In the genomic region with DNA sequence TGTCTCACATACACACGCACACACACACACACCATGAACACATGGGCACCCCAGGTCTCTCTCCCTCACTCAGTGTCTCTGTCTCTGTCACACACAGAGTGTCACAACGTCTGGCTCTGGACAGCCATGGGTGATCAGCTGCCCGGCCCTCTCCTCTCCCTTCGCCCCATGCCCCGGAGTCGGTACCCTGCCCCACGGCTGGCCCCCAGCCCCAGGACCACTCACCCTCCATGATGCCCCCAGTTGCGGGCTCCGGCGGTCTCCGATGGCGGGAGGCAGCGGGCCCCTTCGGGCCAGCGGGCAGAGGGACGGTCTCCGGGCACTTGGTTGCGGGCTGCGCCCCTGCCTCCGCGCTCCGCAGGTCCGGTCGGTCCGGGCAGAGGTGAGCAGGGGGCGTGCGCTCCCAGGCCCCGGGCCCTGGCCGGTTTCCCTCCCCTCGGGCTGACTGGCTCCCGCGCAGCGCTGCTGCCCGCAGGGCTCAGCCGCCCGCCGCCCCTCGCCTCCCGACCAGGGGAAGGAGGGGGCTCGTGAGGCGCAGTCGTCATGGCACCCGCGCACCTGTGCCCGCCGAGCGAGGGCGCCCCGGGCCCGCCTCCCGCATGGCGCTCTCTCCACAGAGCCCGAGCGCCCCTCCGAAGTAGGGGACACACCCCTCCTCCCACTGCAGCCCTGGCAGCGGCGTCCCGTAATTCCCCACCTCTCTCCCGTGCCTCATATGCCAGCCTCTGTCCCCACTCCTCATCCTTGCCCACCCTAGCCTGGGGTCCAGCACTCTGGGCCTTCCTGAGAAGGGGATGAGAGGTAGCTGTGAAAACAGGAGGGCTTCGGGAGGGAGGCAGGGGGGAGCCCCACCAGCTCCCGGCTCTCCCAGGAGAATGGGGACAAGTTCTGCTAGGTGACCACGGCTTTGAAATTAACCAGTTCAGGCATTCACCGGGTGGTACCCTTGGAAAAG, we compare ENCODE assay signal across 12 cellular contexts. TPM values are rescaled to one million over a fixed set of nuclear protein-coding genes. Genes with fewer than 3 reads are reported as not detected.
DNase-seq lines count a peak whose midpoint lies in the region; ATAC-seq and TF ChIP-seq lines count a peak whose summit lies in the region.
"Had no signal": no experiment of that assay in that cellular context is flagged by ENCODE, and none has a peak within 500 bp of the region (broad histone marks: within the 10 kb centered on the region; RNA-seq: fewer than 3 reads in every experiment).

A gene with protein sequence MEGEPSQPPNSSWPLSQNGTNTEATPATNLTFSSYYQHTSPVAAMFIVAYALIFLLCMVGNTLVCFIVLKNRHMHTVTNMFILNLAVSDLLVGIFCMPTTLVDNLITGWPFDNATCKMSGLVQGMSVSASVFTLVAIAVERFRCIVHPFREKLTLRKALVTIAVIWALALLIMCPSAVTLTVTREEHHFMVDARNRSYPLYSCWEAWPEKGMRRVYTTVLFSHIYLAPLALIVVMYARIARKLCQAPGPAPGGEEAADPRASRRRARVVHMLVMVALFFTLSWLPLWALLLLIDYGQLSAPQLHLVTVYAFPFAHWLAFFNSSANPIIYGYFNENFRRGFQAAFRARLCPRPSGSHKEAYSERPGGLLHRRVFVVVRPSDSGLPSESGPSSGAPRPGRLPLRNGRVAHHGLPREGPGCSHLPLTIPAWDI (minus strand): TSS at position 560 of the 955 bp plus-strand sequence. CDS start 328 bp downstream, at position 232.

- peaks cover 51% of the 10 kb centered on the region for H3K27me3 Mint-ChIP-seq in chondrocyte (ENCODE audit: low read depth)
- peaks cover 43 to 48% of the 10 kb centered on the region in 2 donors for H3K27me3 Mint-ChIP-seq in CD4-positive, alpha-beta memory T cell
- peaks cover 65 to 83% of the 10 kb centered on the region in 2 donors for H3K27me3 Mint-ChIP-seq in effector memory CD8-positive, alpha-beta T cell

- peak within 1 kb of the TSS; percentile 39 for H3K4me3 Mint-ChIP-seq in chondrocyte (ENCODE audit: unreplicated experiment)
- no peak within 1 kb of the TSS for H3K4me3 Mint-ChIP-seq in CD4-positive, alpha-beta memory T cell
- H3K4me3 Mint-ChIP-seq in effector memory CD8-positive, alpha-beta T cell, result peak within 1 kb of the TSS in 1 of 2 donors; percentile 40

- H3K4me1 Mint-ChIP-seq in chondrocyte (ENCODE audit: low read depth), result peaks cover 3% of the 10 kb centered on the region
- peaks cover 0 to 2% (median 0%) of the 10 kb centered on the region in 4 donors for H3K4me1 Mint-ChIP-seq in CD4-positive, alpha-beta memory T cell
- peaks cover 0 to 4% of the 10 kb centered on the region in 2 donors for H3K4me1 Mint-ChIP-seq in effector memory CD8-positive, alpha-beta T cell (ENCODE audit: low read depth in 2 of 2)

- H3K4me3 ChIP-seq in left lung (peak within 1 kb of the TSS; percentile 9 to 28), testis (peak within 1 kb of the TSS; percentile 31 to 34)
- H3K4me3 ChIP-seq in CD4-positive, alpha-beta memory T cell (ENCODE audit: low read length in 2 of 2), result no peak within 1 kb of the TSS
- H3K4me3 ChIP-seq: SK-N-MC had no signal

- ATAC-seq in left lung, result peak; percentile 88
- ATAC-seq in effector memory CD8-positive, alpha-beta T cell (replicated peaks), result no peak

- H3K9me3 ChIP-seq in left lung (no peaks in the 10 kb centered on the region), testis (no peaks in the 10 kb centered on the region)
- no peaks in the 10 kb centered on the region for H3K9me3 ChIP-seq in CD4-positive, alpha-beta memory T cell (ENCODE audit: control insufficient read depth in 1 of 2, low read length in 2 of 2)

- peaks cover 21 to 47% of the 10 kb centered on the region in 2 donors for H3K27me3 ChIP-seq in left lung
- H3K27me3 ChIP-seq in testis, result no peaks in the 10 kb centered on the region
- H3K27me3 ChIP-seq in CD4-positive, alpha-beta memory T cell (ENCODE audit: insufficient read depth, low read length), result peaks cover 32% of the 10 kb centered on the region

- TF ChIP-seq POLR2A in testis (IDR thresholded peaks at IDR 0.05), result no peak

- CTCF ChIA-PET in CD4-positive, alpha-beta memory T cell (lab: Charles Lee; ENCODE audit: partially characterized antibody), result no interaction called here

- intact Hi-C loops in left lung (cut with DNase I), result no loop called here
- intact Hi-C loops in testis (cut with DNase I; ENCODE audit: low total_unique reads), result no loop called here
- intact Hi-C loops in CD4-positive, alpha-beta memory T cell (cut with micrococcal nuclease), result no loop called here

- TF ChIP-seq CTCF in chondrocyte (IDR thresholded peaks at IDR 0.05) (no peak), left lung (IDR thresholded peaks at IDR 0.05) (no peak), testis (IDR thresholded peaks at IDR 0.05) (no peak)

- WGBS in testis, 2 donors, result 13% methylated on average over 18 to 61 of the region's 63 CpGs

- peaks cover 0 to 10% of the 10 kb centered on the region in 2 donors for H3K4me1 ChIP-seq in left lung
- H3K4me1 ChIP-seq in testis, result no peaks in the 10 kb centered on the region
- no peaks in the 10 kb centered on the region for H3K4me1 ChIP-seq in CD4-positive, alpha-beta memory T cell (ENCODE audit: insufficient read depth, low read length)

- POLR2A ChIA-PET in CD4-positive, alpha-beta memory T cell (lab: Charles Lee; ENCODE audit: partially characterized antibody), result no interaction called here

- no peak within 1 kb of the TSS for H3K27ac Mint-ChIP-seq in chondrocyte (ENCODE audit: unreplicated experiment)
- H3K27ac Mint-ChIP-seq in CD4-positive, alpha-beta memory T cell, result peak within 1 kb of the TSS in 1 of 7 donors; percentile 21
- H3K27ac Mint-ChIP-seq in effector memory CD8-positive, alpha-beta T cell, result no peak within 1 kb of the TSS

- H3K27ac ChIP-seq in left lung, result no peak within 1 kb of the TSS
- H3K27ac ChIP-seq in testis, result no peak within 1 kb of the TSS
- no peak within 1 kb of the TSS for H3K27ac ChIP-seq in CD4-positive, alpha-beta memory T cell (ENCODE audit: low read depth, low read length)
- H3K27ac ChIP-seq: SK-N-MC had no signal

- H3K36me3 Mint-ChIP-seq in chondrocyte (ENCODE audit: low read depth), result peaks cover 8% of the 10 kb centered on the region
- H3K36me3 Mint-ChIP-seq in CD4-positive, alpha-beta memory T cell, result no peaks in the 10 kb centered on the region
- no peaks in the 10 kb centered on the region for H3K36me3 Mint-ChIP-seq in effector memory CD8-positive, alpha-beta T cell (ENCODE audit: insufficient read depth)

- H3K36me3 ChIP-seq in left lung, result no peaks in the 10 kb centered on the region
- H3K36me3 ChIP-seq in testis (ENCODE audit: low read depth, missing control alignments), result no peaks in the 10 kb centered on the region
- H3K36me3 ChIP-seq in CD4-positive, alpha-beta memory T cell (ENCODE audit: insufficient read depth, low read length), result no peaks in the 10 kb centered on the region

- DNase-seq in NCI-H2171 treated with DMSO at 0.1 percent for 48 hours (lab: John Stamatoyannopoulos, UW) (peak; percentile 8), NCI-H2171 (lab: John Stamatoyannopoulos, UW) (no peak), chondrocyte (ENCODE audit: low spot score) (no peak), left lung (peak in 1 of 2 donors; percentile 79), testis (no peak), medulla oblongata (ENCODE audit: extremely low spot score) (no peak)
- DNase-seq in CD4-positive, alpha-beta memory T cell, result no peak
- DNase-seq in effector memory CD8-positive, alpha-beta T cell, result no peak
- DNase-seq: Kasumi-1 had no signal

- H3K9me3 Mint-ChIP-seq in chondrocyte (ENCODE audit: low read depth), result no peaks in the 10 kb centered on the region
- H3K9me3 Mint-ChIP-seq in CD4-positive, alpha-beta memory T cell, result peaks cover 0 to 9% (median 5%) of the 10 kb centered on the region in 8 donors
- H3K9me3 Mint-ChIP-seq in effector memory CD8-positive, alpha-beta T cell, result no peaks in the 10 kb centered on the region

RNA-seq across cellular contexts. Expression of the gene that starts here (rescaled TPM):
- total RNA-seq in chondrocyte, result not detected in 3 replicates
- under 1 TPM; 0.20 to 0.21 TPM for total RNA-seq in left lung
- 1 to 10 TPM; 2.8 to 6.6 TPM for total RNA-seq in testis
- polyA plus RNA-seq in testis (ENCODE audit: insufficient read depth, low read depth, low replicate concordance), result 2.6 TPM
- not detected for total RNA-seq in CD4-positive, alpha-beta memory T cell
- polyA plus RNA-seq in CD4-positive, alpha-beta memory T cell, result not detected
- total RNA-seq: dermis microvascular lymphatic vessel endothelial cell, lung microvascular endothelial cell had no signal

Comparison
In these comparisons a context has a peak if more than half of its experiments do, and no peak if none do; other contexts are left out.
1. Peak in ATAC-seq and H3K4me3 ChIP-seq in left lung; RNA of the gene not detected or under 1 TPM.
2. H3K4me3 ChIP-seq: peak in testis (2 of 2); none in CD4-positive, alpha-beta memory T cell (0 of 2).